In the genomic region with DNA sequence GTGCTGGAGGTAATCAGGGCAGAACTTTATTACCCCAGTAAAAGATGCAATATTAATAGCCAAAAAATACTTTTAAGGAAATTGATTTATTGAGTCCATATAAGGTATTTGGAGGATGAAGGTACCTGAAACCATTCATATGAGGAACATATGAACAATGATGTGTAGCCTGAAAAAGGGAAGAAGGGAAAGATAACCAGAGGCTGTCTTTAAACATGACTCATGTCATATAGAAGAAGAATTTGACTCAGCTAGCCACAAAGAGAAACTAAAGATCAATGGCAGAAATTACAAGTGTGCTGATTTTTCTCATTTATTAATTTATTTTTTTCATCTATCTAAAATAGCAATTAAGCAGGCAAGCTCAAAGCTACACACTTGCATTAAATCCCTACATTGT, we compare ENCODE assay signal across 9 cellular contexts.
DNase-seq lines count a peak whose midpoint lies in the region; ATAC-seq and TF ChIP-seq lines count a peak whose summit lies in the region.
"Had no signal": no experiment of that assay in that cellular context is flagged by ENCODE, and none has a peak within 500 bp of the region (broad histone marks: within the 10 kb centered on the region; RNA-seq: fewer than 3 reads in every experiment).

No MANE protein-coding gene starts in this region.

- no peak overlapping the region for H3K27ac ChIP-seq in Karpas-422 (ENCODE audit: low read length)

- H4K20me1 ChIP-seq in Karpas-422 (ENCODE audit: insufficient read depth, low read depth, low read length) = no peaks in the 10 kb centered on the region

- no peak overlapping the region for H3K9ac ChIP-seq in Karpas-422 (ENCODE audit: low read length)

- DNase-seq in choroid plexus epithelial cell (ENCODE audit: low read depth) (peak; percentile 9), G401 (ENCODE audit: low spot score) (no peak), A172 (ENCODE audit: low spot score) (no peak), Karpas-422 (no peak), NCI-H1417 treated with DMSO at 0.1 percent for 48 hours (lab: John Stamatoyannopoulos, UW) (no peak)
- DNase-seq: immature natural killer cell had no signal

- in situ Hi-C loops in G401 (cut with HindIII; ENCODE audit: low sequenced_read_pairs) = no loop called here

- H3K27me3 ChIP-seq in Karpas-422 (ENCODE audit: low read length) = no peaks in the 10 kb centered on the region

- no peak for TF ChIP-seq CTCF in choroid plexus epithelial cell (conservative IDR thresholded peaks at IDR 0.05; ENCODE audit: low read depth, low read length)

- H3K4me3 ChIP-seq in choroid plexus epithelial cell (ENCODE audit: low read depth, low read length) (no peak overlapping the region), Karpas-422 (ENCODE audit: low read length) (no peak overlapping the region)

- no peaks in the 10 kb centered on the region for H3K4me1 ChIP-seq in Karpas-422 (ENCODE audit: low read length)

- H3K4me2 ChIP-seq in Karpas-422 (ENCODE audit: low read depth, low read length, poor library complexity, severe bottlenecking) = no peak overlapping the region

- H3K79me2 ChIP-seq in Karpas-422 (ENCODE audit: low read length) = no peaks in the 10 kb centered on the region

- ATAC-seq in GM18858 (IDR thresholded peaks at IDR 0.05; ENCODE audit: unreplicated experiment) = peak; percentile 78
- ATAC-seq in GM21529 (IDR thresholded peaks at IDR 0.05; ENCODE audit: unreplicated experiment) = peak; percentile 87
- peak; percentile 72 for ATAC-seq in HG03354 (IDR thresholded peaks at IDR 0.05; ENCODE audit: poor library complexity, severe bottlenecking, unreplicated experiment)

- H3K36me3 ChIP-seq in Karpas-422 (ENCODE audit: insufficient read depth, low read length) = no peaks in the 10 kb centered on the region

- H2AFZ ChIP-seq in Karpas-422 (ENCODE audit: low read length) = no peak overlapping the region

- no peaks in the 10 kb centered on the region for H3K9me2 ChIP-seq in Karpas-422 (replicated peaks; ENCODE audit: insufficient read depth, low read length)

- H3K9me3 ChIP-seq in Karpas-422 (ENCODE audit: low read length) = no peaks in the 10 kb centered on the region
